7 cellular contexts compared by ENCODE assay signal in the genomic region with DNA sequence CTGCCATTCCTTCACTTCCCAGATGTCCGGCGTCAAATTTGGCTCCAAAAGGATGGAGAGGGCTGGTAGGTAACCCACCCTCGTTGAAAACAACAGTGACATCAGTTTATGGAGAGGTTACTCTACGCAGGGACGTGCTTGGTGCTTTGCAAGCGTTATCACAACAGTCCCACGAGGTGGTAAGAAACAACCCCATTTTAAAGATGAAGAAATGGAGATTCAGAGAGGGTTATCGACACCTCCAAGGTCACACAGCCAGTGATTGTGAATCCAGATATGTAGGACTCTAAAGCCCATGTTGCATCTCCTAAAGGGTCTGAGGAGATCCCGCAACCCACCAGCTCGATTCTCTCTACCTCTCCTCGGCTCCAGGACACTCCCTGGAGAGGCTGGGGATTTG. TPM values are rescaled to one million over a fixed set of nuclear protein-coding genes. Genes with fewer than 3 reads are reported as not detected.
DNase-seq lines count a peak whose midpoint lies in the region; ATAC-seq and TF ChIP-seq lines count a peak whose summit lies in the region.

No MANE protein-coding gene starts in this region.

- peaks cover 37% of the 10 kb centered on the region for H3K27me3 Mint-ChIP-seq in osteocyte (ENCODE audit: unreplicated experiment)

- H3K9me3 Mint-ChIP-seq in osteocyte (ENCODE audit: unreplicated experiment): no peaks in the 10 kb centered on the region

- DNase-seq in NCI-H69 (lab: John Stamatoyannopoulos, UW) (peak; percentile 65), dorsolateral prefrontal cortex (no peak), osteocyte (ENCODE audit: extremely low spot score, unreplicated experiment) (no peak), NCI-H2227 treated with DMSO at 0.1 percent for 48 hours (lab: John Stamatoyannopoulos, UW) (no peak)
- DNase-seq in stimulated activated CD4-positive, alpha-beta T cell treated with anti-CD3 and anti-CD28 coated beads, Interleukin-2, amount 100 ng/mL, for 48 hours: no peak

- no peaks in the 10 kb centered on the region for H3K36me3 Mint-ChIP-seq in osteocyte (ENCODE audit: unreplicated experiment)

- intact Hi-C loops in dorsolateral prefrontal cortex (cut with DNase I): no loop called here

- H3K4me3 ChIP-seq in GM12875 (ENCODE audit: low read depth, low read length) (peak overlapping the region; percentile 47), dorsolateral prefrontal cortex (peak overlapping the region; percentile 14 to 77 (median 61))

- no peak for TF ChIP-seq CTCF in GM12875 (IDR thresholded peaks at IDR 0.05; ENCODE audit: borderline replicate concordance, insufficient read depth, low read depth, low read length)
- TF ChIP-seq CTCF in dorsolateral prefrontal cortex (IDR thresholded peaks at IDR 0.05 in 54 of 56, conservative IDR thresholded peaks at IDR 0.05 in 2 of 56; ENCODE audit: low read depth in 1 of 56, partially characterized antibody in 56 of 56): no peak
- no peak for TF ChIP-seq CTCF in osteocyte (IDR thresholded peaks at IDR 0.05)

- peaks cover 19% of the 10 kb centered on the region for H3K4me1 Mint-ChIP-seq in osteocyte (ENCODE audit: unreplicated experiment)

- ATAC-seq in GM18858 (IDR thresholded peaks at IDR 0.05; ENCODE audit: unreplicated experiment): no peak

- peaks cover 0 to 79% (median 8%) of the 10 kb centered on the region in 45 donors for H3K27me3 ChIP-seq in dorsolateral prefrontal cortex

- peak overlapping the region; percentile 38 for H3K27ac Mint-ChIP-seq in osteocyte (ENCODE audit: unreplicated experiment)

- peak overlapping the region; percentile 71 for H3K4me3 Mint-ChIP-seq in osteocyte (ENCODE audit: unreplicated experiment)

- H3K27ac ChIP-seq in dorsolateral prefrontal cortex: peak overlapping the region in 56 of 59 donors; percentile 26 to 92 (median 74)

RNA-seq across cellular contexts. Expression of gene MIAT, which starts 0.8 kb away (rescaled TPM):
- total RNA-seq in dorsolateral prefrontal cortex (100 to 1,000 TPM in 119 of 120 experiments, 10 to 100 TPM in 1; 94.5 to 482 (median 304) TPM), osteocyte (1.9 and 3.3 TPM in 2 replicates)

RNA-seq across cellular contexts. Expression of gene CRYBA4, which starts 36.4 kb away (rescaled TPM):
- 1 to 10 TPM in 3 of 120 experiments, under 1 TPM in 4, not detected in 113; 0.62 to 1.3 (median 0.96) TPM for total RNA-seq in dorsolateral prefrontal cortex
- not detected in 2 replicates for total RNA-seq in osteocyte

RNA-seq across cellular contexts. Expression of gene CRYBB1, which starts 40.3 kb away (rescaled TPM):
- total RNA-seq in dorsolateral prefrontal cortex (1 to 10 TPM in 78 of 120 experiments, under 1 TPM in 27, not detected in 15; 0.47 to 4.9 (median 1.6) TPM), osteocyte (not detected in 2 replicates)

Comparison
In these comparisons a context has a peak if more than half of its experiments do, and no peak if none do; other contexts are left out.
1. RNA of gene MIAT, which starts 0.8 kb away (total RNA-seq): 94.5 to 482 TPM in dorsolateral prefrontal cortex; 1.9 to 3.3 TPM in osteocyte; every median in the first group is over 10 times any median in the second.